22 cellular contexts compared by ENCODE assay signal in genomic region chr20:62897666-62898065, GRCh38. TPM values are rescaled to one million over a fixed set of nuclear protein-coding genes. Genes with fewer than 3 reads are reported as not detected.
DNase-seq lines count a peak whose midpoint lies in the region; ATAC-seq, FAIRE-seq and TF ChIP-seq lines count a peak whose summit lies in the region.
"Had no signal": no experiment of that assay in that cellular context is flagged by ENCODE, and none has a peak within 500 bp of the region (broad histone marks: within the 10 kb centered on the region; RNA-seq: fewer than 3 reads in every experiment).

No MANE protein-coding gene starts in this region.

- H3K36me3 ChIP-seq in endodermal cell (ENCODE audit: control insufficient read depth, insufficient read depth, low read length) (peaks cover 72% of the 10 kb centered on the region), spleen (peaks cover 0 to 63% (median 52%) of the 10 kb centered on the region in 6 donors), pancreas (peaks cover 0 to 30% (median 22%) of the 10 kb centered on the region in 3 donors)

- H3K4me3 Mint-ChIP-seq in activated naive CD8-positive, alpha-beta T cell = no peak overlapping the region
- no peak overlapping the region for H3K4me3 Mint-ChIP-seq in activated naive CD8-positive, alpha-beta T cell treated with anti-CD3 and anti-CD28 coated beads for 36 hours
- H3K4me3 Mint-ChIP-seq in endodermal cell = no peak overlapping the region
- H3K4me3 Mint-ChIP-seq: CD4-positive, alpha-beta T cell; natural killer cell had no signal

- no peak for DNase-seq in activated naive CD8-positive, alpha-beta T cell treated with anti-CD3 and anti-CD28 coated beads for 36 hours
- DNase-seq in NCI-H2171 (lab: John Stamatoyannopoulos, UW) = peak; percentile 27
- no peak for DNase-seq in endodermal cell
- DNase-seq in spleen = peak; percentile 7
- DNase-seq in pancreas = no peak
- no peak for DNase-seq in NCI-H2029 (lab: John Stamatoyannopoulos, UW)
- DNase-seq: activated CD4-positive, alpha-beta T cell treated with anti-CD3 and anti-CD28 coated beads, Interleukin-2, amount 50 U/mL, for 4 hours; activated T-cell treated with anti-CD3 and anti-CD28 coated beads, Interleukin-2, amount 50 U/mL, for 1 hour; body of pancreas; CD4-positive, alpha-beta T cell; natural killer cell; NCI-H1105 treated with DMSO at 0.1 percent for 48 hours; NCI-H774; PC-9; SJCRH30; stimulated activated naive CD4-positive, alpha-beta T cell; upper lobe of left lung had no signal

- H3K27ac ChIP-seq in endodermal cell (ENCODE audit: low read depth, low read length) = no peak overlapping the region
- no peak overlapping the region for H3K27ac ChIP-seq in spleen
- H3K27ac ChIP-seq in pancreas = no peak overlapping the region
- H3K27ac ChIP-seq: body of pancreas, coronary artery, PC-9, SJCRH30, upper lobe of left lung had no signal

- ATAC-seq in pancreas = no peak
- ATAC-seq in GM18907 (IDR thresholded peaks at IDR 0.05; ENCODE audit: unreplicated experiment) = no peak
- ATAC-seq: body of pancreas, left colon, natural killer cell had no signal

- H3K36me3 Mint-ChIP-seq in activated naive CD8-positive, alpha-beta T cell = peaks cover 8% of the 10 kb centered on the region
- peaks cover 32% of the 10 kb centered on the region for H3K36me3 Mint-ChIP-seq in activated naive CD8-positive, alpha-beta T cell treated with anti-CD3 and anti-CD28 coated beads for 36 hours
- H3K36me3 Mint-ChIP-seq in endodermal cell (ENCODE audit: low read depth) = peaks cover 50% of the 10 kb centered on the region

- H3K27me3 ChIP-seq in endodermal cell (ENCODE audit: control insufficient read depth, insufficient read depth, low read length, poor library complexity, severe bottlenecking) (no peaks in the 10 kb centered on the region), spleen (replicated peaks in 1 of 7) (no peaks in the 10 kb centered on the region), pancreas (no peaks in the 10 kb centered on the region)
- H3K27me3 ChIP-seq: body of pancreas, SJCRH30, upper lobe of left lung had no signal

- no peak for TF ChIP-seq CTCF in endodermal cell (conservative IDR thresholded peaks at IDR 0.05)
- no peak for TF ChIP-seq CTCF in spleen (IDR thresholded peaks at IDR 0.05 in 8 of 11, conservative IDR thresholded peaks at IDR 0.05 in 3 of 11)
- no peak for TF ChIP-seq CTCF in pancreas (IDR thresholded peaks at IDR 0.05)

- WGBS in endodermal cell (ENCODE audit: insufficient coverage in 1 of 2, insufficient read length in 1 of 2), 2 experiments = 94 to 98% methylated on average over 6 to 11 of the region's 11 CpGs
- 85 to 93% (median 88%) methylated on average over 9 to 11 of the region's 11 CpGs for WGBS in spleen, 5 donors
- WGBS in pancreas, 2 donors = 72 to 75% methylated on average over 11 of the region's 11 CpGs

- H3K27ac Mint-ChIP-seq in activated naive CD8-positive, alpha-beta T cell = peak overlapping the region; percentile 50
- H3K27ac Mint-ChIP-seq in activated naive CD8-positive, alpha-beta T cell treated with anti-CD3 and anti-CD28 coated beads for 36 hours = no peak overlapping the region
- H3K27ac Mint-ChIP-seq in endodermal cell = peak overlapping the region; percentile 54

- intact Hi-C loops in spleen (cut with DNase I; ENCODE audit: low total_unique reads) (loop anchor here (10.0 kb wide), 1 partner anchor 107 kb away; the partner anchor contains the start of gene BHLHE23), pancreas (cut with DNase I) (loop anchor here in 2 of 3 donors (5.0 to 10.0 kb wide), 2 partner anchors 110 to 117 kb away; partner anchors contain the start of gene BHLHE23 (in 1 of the 2))

- H3K4me1 Mint-ChIP-seq in activated naive CD8-positive, alpha-beta T cell (ENCODE audit: low read depth) = peaks cover 41% of the 10 kb centered on the region
- peaks cover 42% of the 10 kb centered on the region for H3K4me1 Mint-ChIP-seq in activated naive CD8-positive, alpha-beta T cell treated with anti-CD3 and anti-CD28 coated beads for 36 hours
- peaks cover 36% of the 10 kb centered on the region for H3K4me1 Mint-ChIP-seq in endodermal cell

- H3K4me3 ChIP-seq in endodermal cell (ENCODE audit: low read length) (no peak overlapping the region), spleen (no peak overlapping the region), pancreas (no peak overlapping the region)
- H3K4me3 ChIP-seq: body of pancreas, coronary artery, PC-9, SJCRH30, upper lobe of left lung had no signal

- H3K9ac ChIP-seq in endodermal cell (ENCODE audit: extremely low read depth, low read length, poor library complexity, severe bottlenecking) = no peak overlapping the region

- H3K9me3 Mint-ChIP-seq in activated naive CD8-positive, alpha-beta T cell (ENCODE audit: low read depth) = no peaks in the 10 kb centered on the region
- no peaks in the 10 kb centered on the region for H3K9me3 Mint-ChIP-seq in activated naive CD8-positive, alpha-beta T cell treated with anti-CD3 and anti-CD28 coated beads for 36 hours
- no peaks in the 10 kb centered on the region for H3K9me3 Mint-ChIP-seq in endodermal cell
- H3K9me3 Mint-ChIP-seq: CD4-positive, alpha-beta T cell; natural killer cell had no signal

- H3K4me1 ChIP-seq in endodermal cell (ENCODE audit: control insufficient read depth, insufficient read depth, low read length) (peaks cover 23% of the 10 kb centered on the region), spleen (peaks cover 18 to 31% (median 25%) of the 10 kb centered on the region in 6 donors), pancreas (peaks cover 0 to 8% (median 4%) of the 10 kb centered on the region in 3 donors)
- H3K4me1 ChIP-seq: SJCRH30 had no signal

- H3K27me3 Mint-ChIP-seq in activated naive CD8-positive, alpha-beta T cell = no peaks in the 10 kb centered on the region
- no peaks in the 10 kb centered on the region for H3K27me3 Mint-ChIP-seq in activated naive CD8-positive, alpha-beta T cell treated with anti-CD3 and anti-CD28 coated beads for 36 hours
- H3K27me3 Mint-ChIP-seq in endodermal cell (ENCODE audit: insufficient read depth) = no peaks in the 10 kb centered on the region
- H3K27me3 Mint-ChIP-seq: CD4-positive, alpha-beta T cell had no signal

- no peak for FAIRE-seq in pancreas (lab: Jason Lieb, UNC)

- H3K9me3 ChIP-seq in endodermal cell (ENCODE audit: control insufficient read depth, low read length) (no peaks in the 10 kb centered on the region), spleen (no peaks in the 10 kb centered on the region), pancreas (no peaks in the 10 kb centered on the region)
- H3K9me3 ChIP-seq: body of pancreas, SJCRH30, upper lobe of left lung had no signal

- TF ChIP-seq POLR2A in spleen (IDR thresholded peaks at IDR 0.05) = no peak

RNA-seq across cellular contexts. Expression of gene DIDO1, which starts 28.6 kb away (rescaled TPM):
- 10 to 100 TPM; 46.3 to 47.2 TPM for total RNA-seq in activated naive CD8-positive, alpha-beta T cell treated with anti-CD3 and anti-CD28 coated beads for 36 hours
- total RNA-seq in endodermal cell (10 to 100 TPM; 53.5 to 68.3 TPM), spleen (10 to 100 TPM; 61.2 to 79.6 (median 76.0) TPM), pancreas (10 to 100 TPM; 16.7 to 29.8 (median 18.5) TPM)
- 47.8 TPM for polyA plus RNA-seq in endodermal cell (2013, experiment 1 of 2)
- 43.0 TPM for polyA plus RNA-seq in endodermal cell (2013, experiment 2 of 2)
- polyA plus RNA-seq in spleen (10 to 100 TPM; 17.4 to 23.2 (median 17.8) TPM), pancreas (10 to 100 TPM; 17.3 to 21.2 TPM)

RNA-seq across cellular contexts. Expression of gene TCFL5, which starts 36.0 kb away (rescaled TPM):
- 1 to 10 TPM; 5.4 to 5.8 TPM for total RNA-seq in activated naive CD8-positive, alpha-beta T cell treated with anti-CD3 and anti-CD28 coated beads for 36 hours
- total RNA-seq in endodermal cell (10 to 100 TPM; 15.8 to 17.4 TPM), spleen (1 to 10 TPM; 4.1 to 8.8 (median 6.8) TPM), pancreas (1 to 10 TPM; 3.5 to 4.9 (median 4.0) TPM)
- polyA plus RNA-seq in endodermal cell (2013, experiment 1 of 2) = 21.1 TPM
- polyA plus RNA-seq in endodermal cell (2013, experiment 2 of 2) = 22.4 TPM
- polyA plus RNA-seq in spleen (1 to 10 TPM; 4.5 to 6.3 (median 5.3) TPM), pancreas (1 to 10 TPM; 2.5 to 4.9 TPM)

RNA-seq across cellular contexts. Expression of gene GID8, which starts 40.3 kb away (rescaled TPM):
- 10 to 100 TPM; 47.6 to 48.5 TPM for total RNA-seq in activated naive CD8-positive, alpha-beta T cell treated with anti-CD3 and anti-CD28 coated beads for 36 hours
- total RNA-seq in endodermal cell (10 to 100 TPM; 51.5 to 52.1 TPM), spleen (10 to 100 TPM; 26.5 to 33.3 (median 29.6) TPM), pancreas (10 to 100 TPM; 13.1 to 22.4 (median 16.6) TPM)
- polyA plus RNA-seq in endodermal cell (2013, experiment 1 of 2) = 47.3 TPM
- 41.8 TPM for polyA plus RNA-seq in endodermal cell (2013, experiment 2 of 2)
- polyA plus RNA-seq in spleen (10 to 100 TPM in 2 of 3 donors, 1 to 10 TPM in 1; 9.7 to 12.9 (median 12.0) TPM), pancreas (10 to 100 TPM in 1 of 2 donors, 1 to 10 TPM in 1; 6.0 to 14.6 TPM)

RNA-seq across cellular contexts. Expression of gene SLC17A9, which starts 54.8 kb away (rescaled TPM):
- total RNA-seq in activated naive CD8-positive, alpha-beta T cell treated with anti-CD3 and anti-CD28 coated beads for 36 hours = 10 to 100 TPM; 49.7 to 52.1 TPM
- total RNA-seq in endodermal cell (10 to 100 TPM in 1 of 2 donors, 1 to 10 TPM in 1; 8.9 to 10.2 TPM), spleen (10 to 100 TPM; 18.8 to 41.9 (median 31.4) TPM), pancreas (1 to 10 TPM in 5 of 6 donors, under 1 TPM in 1; 0.63 to 7.7 (median 2.3) TPM)
- 3.2 TPM for polyA plus RNA-seq in endodermal cell (2013, experiment 1 of 2)
- 3.4 TPM for polyA plus RNA-seq in endodermal cell (2013, experiment 2 of 2)
- polyA plus RNA-seq in spleen (10 to 100 TPM; 34.4 to 95.3 (median 41.5) TPM), pancreas (1 to 10 TPM; 3.5 to 6.2 TPM)
- total RNA-seq: skeletal muscle tissue had no signal

Comparison
In these comparisons a context has a peak if more than half of its experiments do, and no peak if none do; other contexts are left out.
1. DNase-seq: peak in NCI-H2171 (single experiment) and spleen (single experiment); none in activated naive CD8-positive, alpha-beta T cell treated with anti-CD3 and anti-CD28 coated beads for 36 hours (single experiment), endodermal cell (single experiment), pancreas (0 of 6) and NCI-H2029 (single experiment).